16 cellular contexts compared by ENCODE assay signal in genomic region chr1:165637427-165637826, GRCh38. TPM values are rescaled to one million over a fixed set of nuclear protein-coding genes. Genes with fewer than 3 reads are reported as not detected.
A peak's percentile ranks its signal among the peaks of the same experiment; 100 is the strongest.
DNase-seq lines count a peak whose midpoint lies in the region; ATAC-seq and TF ChIP-seq lines count a peak whose summit lies in the region.
"Had no signal": no experiment of that assay in that cellular context is flagged by ENCODE, and none has a peak within 500 bp of the region (broad histone marks: within the 10 kb centered on the region; RNA-seq: fewer than 3 reads in every experiment).

No MANE protein-coding gene starts in this region.

- H3K4me1 Mint-ChIP-seq in endothelial cell (ENCODE audit: unreplicated experiment) = peaks cover 13% of the 10 kb centered on the region

- H3K4me3 ChIP-seq in AG04450 (ENCODE audit: low read depth, low read length) = no peak overlapping the region
- H3K4me3 ChIP-seq in mucosa of descending colon = no peak overlapping the region

- H3K9me3 ChIP-seq in AG04450 (ENCODE audit: control insufficient read depth, insufficient read depth, low read length) = no peaks in the 10 kb centered on the region
- no peaks in the 10 kb centered on the region for H3K9me3 ChIP-seq in mucosa of descending colon

- H3K9me3 Mint-ChIP-seq in endothelial cell (ENCODE audit: unreplicated experiment) = no peaks in the 10 kb centered on the region
- H3K9me3 Mint-ChIP-seq: nephron progenitor cell had no signal

- no peaks in the 10 kb centered on the region for H3K36me3 Mint-ChIP-seq in endothelial cell (ENCODE audit: low read depth, unreplicated experiment)

- peak; percentile 29 for DNase-seq in AG04450 (ENCODE audit: low read depth, low spot score)
- DNase-seq in amniotic epithelial cell (ENCODE audit: low read depth) = peak; percentile 73
- peak; percentile 38 for DNase-seq in fibroblast of the conjunctiva (ENCODE audit: low read depth)
- peak in 1 of 3 donors; percentile 33 for DNase-seq in mucosa of descending colon
- no peak for DNase-seq in GM19238 (ENCODE audit: insufficient read length, low spot score)
- no peak for DNase-seq in substantia nigra (lab: John Stamatoyannopoulos, UW)
- no peak for DNase-seq in endothelial cell (ENCODE audit: low spot score)
- DNase-seq: GDM1; glutamatergic neuron; nephron progenitor cell; NK-92 treated with Interleukin-12 subunit alpha and Interleukin-12 subunit beta, amount 100 ng/mL, for 24 hours; stimulated activated CD4-positive, alpha-beta T cell treated with anti-CD3 and anti-CD28 coated beads, Interleukin-2, amount 100 ng/mL, for 24 hours; T-helper 17 cell had no signal

- TF ChIP-seq CTCF in AG04450 (IDR thresholded peaks at IDR 0.05; ENCODE audit: low read depth, low read length) (no peak), mucosa of descending colon (IDR thresholded peaks at IDR 0.05) (no peak), endothelial cell (IDR thresholded peaks at IDR 0.05; ENCODE audit: unreplicated experiment) (no peak)

- no peaks in the 10 kb centered on the region for H3K27me3 ChIP-seq in AG04450 (ENCODE audit: control insufficient read depth, insufficient read depth, low read length)

- H3K36me3 ChIP-seq in mucosa of descending colon (ENCODE audit: low read depth) = no peaks in the 10 kb centered on the region

- peaks cover 22% of the 10 kb centered on the region for H3K4me1 ChIP-seq in mucosa of descending colon (ENCODE audit: low read depth)

- H3K27ac Mint-ChIP-seq in endothelial cell (ENCODE audit: unreplicated experiment) = no peak overlapping the region
- H3K27ac Mint-ChIP-seq: B cell, nephron progenitor cell, T-helper 17 cell had no signal

- POLR2A ChIA-PET in AG04450 (lab: Yijun Ruan, JAX) = no interaction called here

- CTCF ChIA-PET in AG04450 (lab: Charles Lee) = interaction anchor here (0.6 kb wide), 1 partner anchor 22 kb away, joined by 3 read pairs; no protein-coding TSS in a partner anchor

- peaks cover 1% of the 10 kb centered on the region for H3K27me3 Mint-ChIP-seq in endothelial cell (ENCODE audit: unreplicated experiment)
- H3K27me3 Mint-ChIP-seq: B cell, T-helper 17 cell had no signal

- intact Hi-C loops in mucosa of descending colon (cut with DNase I, micrococcal nuclease) = no loop called here

- ATAC-seq in mucosa of descending colon (peak; percentile 84), GM18498 (IDR thresholded peaks at IDR 0.05; ENCODE audit: unreplicated experiment) (no peak)
- ATAC-seq: T-helper 17 cell had no signal

- peak overlapping the region; percentile 73 for H3K27ac ChIP-seq in AG04450 (ENCODE audit: low read depth, low read length)
- H3K27ac ChIP-seq in substantia nigra (ENCODE audit: low read depth, low read length, poor library complexity, severe bottlenecking) = no peak overlapping the region
- H3K27ac ChIP-seq: HL-60 had no signal

- no peak overlapping the region for H3K4me3 Mint-ChIP-seq in endothelial cell (ENCODE audit: unreplicated experiment)
- H3K4me3 Mint-ChIP-seq: B cell, nephron progenitor cell, T-helper 17 cell had no signal

RNA-seq across cellular contexts. Expression of gene MGST3, which starts 6.4 kb away (rescaled TPM):
- 242 and 252 TPM in 2 replicates for polyA plus RNA-seq in AG04450 (2011; rRNA removed)
- 110 and 147 TPM in 2 replicates for polyA minus RNA-seq in AG04450 (2011; rRNA and poly(A)+ RNA removed)
- total RNA-seq in mucosa of descending colon (100 to 1,000 TPM; 236 to 436 (median 367) TPM), endothelial cell (ENCODE audit: unreplicated experiment) (156 TPM)

Comparison
In these comparisons a context has a peak if more than half of its experiments do, and no peak if none do; other contexts are left out.
1. DNase-seq: peak in AG04450 (single experiment), amniotic epithelial cell (single experiment) and fibroblast of the conjunctiva (single experiment); none in GM19238 (single experiment), substantia nigra (0 of 49) and endothelial cell (single experiment).